ENCODE assay signal across 8 cellular contexts in the genomic region with DNA sequence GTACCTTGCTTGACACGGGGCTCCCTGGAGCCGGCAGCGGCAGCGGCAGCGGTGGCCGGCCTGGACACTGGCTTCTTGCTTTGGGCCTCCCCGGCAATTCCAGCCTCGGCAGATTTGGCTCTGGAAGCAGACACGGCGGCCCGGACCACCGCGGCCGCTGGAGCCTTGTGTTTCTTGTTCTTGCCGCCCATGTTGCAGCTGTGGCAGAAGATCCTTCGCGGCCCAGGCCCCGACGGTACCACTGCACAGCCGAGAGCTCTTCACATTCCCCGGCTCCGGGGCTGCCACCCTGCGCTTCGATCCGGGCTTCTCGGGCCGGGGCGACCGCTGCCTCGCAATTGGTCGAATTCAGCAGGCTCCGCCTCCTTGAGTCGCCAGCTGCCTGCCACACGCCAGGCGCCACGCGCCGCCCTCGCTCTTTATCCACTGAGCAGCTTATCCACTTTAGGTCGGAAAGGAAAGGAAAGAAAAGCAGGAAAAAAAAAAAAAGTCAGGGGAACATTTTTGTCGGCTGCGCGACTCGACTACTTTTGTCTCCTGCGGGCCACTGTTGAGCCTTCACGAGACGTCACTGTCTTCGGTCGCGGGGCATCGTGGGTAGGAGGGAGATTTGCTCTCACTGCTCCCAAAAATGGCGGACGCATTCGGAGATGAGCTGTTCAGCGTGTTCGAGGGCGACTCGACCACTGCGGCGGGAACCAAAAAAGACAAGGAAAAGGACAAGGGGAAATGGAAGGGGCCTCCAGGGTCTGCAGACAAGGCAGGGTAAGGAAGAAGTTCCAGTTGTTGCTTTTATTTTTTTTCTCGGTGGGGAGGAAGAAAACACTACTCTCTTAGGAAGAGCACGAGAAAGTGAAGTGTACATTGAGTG.
DNase-seq lines count a peak whose midpoint lies in the region; ATAC-seq and TF ChIP-seq lines count a peak whose summit lies in the region.

TSS of gene DHX29 (minus strand) at position 312 of the 871 bp plus-strand sequence. CDS start at position 191, 121 bp downstream.
TSS of gene MTREX (plus strand) at position 607 of the 871 bp plus-strand sequence. CDS start at position 632, 25 bp downstream.

- peaks cover 83% of the 10 kb centered on the region for H4K20me1 ChIP-seq in BLaER1

- TF ChIP-seq CTCF in coronary artery (IDR thresholded peaks at IDR 0.05), result no peak

- H3K4me1 ChIP-seq in BLaER1, result peaks cover 56% of the 10 kb centered on the region

- H3K4me2 ChIP-seq in BLaER1, result peak within 1 kb of the TSS; percentile 86

- H3K27ac ChIP-seq in BLaER1, result peak within 1 kb of the TSS; percentile 88
- H3K27ac ChIP-seq in coronary artery, result peak within 1 kb of the TSS; percentile 91 to 94
- H3K27ac ChIP-seq in layer of hippocampus (ENCODE audit: low read depth, low read length), result peak within 1 kb of the TSS; percentile 95

- DNase-seq in NCI-H524 treated with DMSO at 0.1 percent for 48 hours (lab: John Stamatoyannopoulos, UW), result peak; percentile 40
- DNase-seq in activated CD4-positive, alpha-beta T cell treated with anti-CD3 and anti-CD28 coated beads for 4 hours, result peak; percentile 84 to 85
- DNase-seq in coronary artery (ENCODE audit: low spot score), result peak; percentile 95
- DNase-seq in stimulated activated CD4-positive, alpha-beta T cell treated with anti-CD3 and anti-CD28 coated beads, Interleukin-1b, Interleukin-23, amount 100 ng/mL, for 4 hours (ENCODE audit: low read depth in 2 of 2), result peak; percentile 75 to 76

- ATAC-seq in GM19324 (IDR thresholded peaks at IDR 0.05; ENCODE audit: low FRiP score, unreplicated experiment), result peak; percentile 93
- peak; percentile 90 for ATAC-seq in HG03460 (IDR thresholded peaks at IDR 0.05; ENCODE audit: unreplicated experiment)

- no peaks in the 10 kb centered on the region for H3K9me3 ChIP-seq in BLaER1

- H3K9ac ChIP-seq in BLaER1, result peak within 1 kb of the TSS; percentile 96

- H3K4me3 ChIP-seq in BLaER1 (peak within 1 kb of the TSS; percentile 86), coronary artery (peak within 1 kb of the TSS; percentile 82)

- no peaks in the 10 kb centered on the region for H3K27me3 ChIP-seq in BLaER1
- no peaks in the 10 kb centered on the region for H3K27me3 ChIP-seq in layer of hippocampus (ENCODE audit: control insufficient read depth, insufficient read depth, low read length)

- H3K36me3 ChIP-seq in BLaER1, result peaks cover 19% of the 10 kb centered on the region; the same call in 1 of the 2 replicates

Comparison
In these comparisons a context has a peak if more than half of its experiments do, and no peak if none do; other contexts are left out.
1. Peak in every context shown above with its lines: DNase-seq, ATAC-seq, H3K4me3 ChIP-seq and H3K27ac ChIP-seq.
2. DNase-seq: peak in every context shown above with its lines; median percentile 95 in coronary artery; 84 in activated CD4-positive, alpha-beta T cell treated with anti-CD3 and anti-CD28 coated beads for 4 hours; 76 in stimulated activated CD4-positive, alpha-beta T cell treated with anti-CD3 and anti-CD28 coated beads, Interleukin-1b, Interleukin-23, amount 100 ng/mL, for 4 hours; 40 in NCI-H524 treated with DMSO at 0.1 percent for 48 hours.